3 cellular contexts compared by ENCODE assay signal in the genomic region with DNA sequence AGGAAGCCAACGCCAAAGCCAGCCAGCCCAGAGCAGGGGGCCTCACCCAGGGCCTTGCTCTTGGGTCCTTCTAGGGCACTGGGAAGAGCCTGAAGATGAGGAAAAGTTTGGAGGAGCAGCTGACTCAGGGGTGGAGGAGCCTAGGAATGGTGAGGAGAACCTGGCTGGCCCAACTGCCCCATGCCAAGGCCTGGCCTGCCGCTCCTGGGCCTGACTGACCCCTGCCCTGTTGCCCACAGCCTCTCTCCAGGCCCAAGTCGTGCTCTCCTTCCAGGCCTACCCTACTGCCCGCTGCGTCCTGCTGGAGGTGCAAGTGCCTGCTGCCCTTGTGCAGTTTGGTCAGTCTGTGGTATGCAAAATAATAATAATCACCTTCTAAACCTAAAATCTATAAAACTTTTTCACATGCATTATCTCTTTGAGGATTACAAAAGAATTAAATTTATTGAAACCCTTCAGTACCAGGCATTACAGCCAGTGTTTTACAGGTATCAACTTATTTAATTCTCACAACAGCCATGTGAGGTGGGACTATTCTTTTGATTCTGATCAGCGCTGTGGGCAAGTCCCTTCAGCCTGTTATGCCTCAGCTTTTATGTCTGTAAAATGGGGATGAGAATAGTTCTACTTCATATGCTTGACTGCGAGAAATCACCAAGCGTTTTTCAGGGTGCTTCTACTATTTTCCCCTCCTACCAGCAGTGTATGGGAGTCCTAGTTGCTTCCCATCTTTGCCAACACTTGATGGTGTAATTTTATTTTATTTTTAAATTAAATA.
TF ChIP-seq lines count a peak whose summit lies in the region.

No MANE protein-coding gene starts in this region.

TF ChIP-seq in GM23338, 12 proteins besides CTCF, POLR2A, EP300 and RAD21:
- TF ChIP-seq EZH2 (IDR thresholded peaks at IDR 0.05; ENCODE audit: low read depth, unreplicated experiment) (no peak), NANOG (IDR thresholded peaks at IDR 0.05; ENCODE audit: borderline replicate concordance) (no peak), ZNF331 (CRISPR knock-in tag; IDR thresholded peaks at IDR 0.05; ENCODE audit: low read depth) (no peak), POLR2AphosphoS5 (IDR thresholded peaks at IDR 0.05; ENCODE audit: low read depth) (no peak), EZH2phosphoT487 (IDR thresholded peaks at IDR 0.05; ENCODE audit: unreplicated experiment) (no peak), STAT1 (IDR thresholded peaks at IDR 0.05; ENCODE audit: unreplicated experiment) (no peak), JUNB (IDR thresholded peaks at IDR 0.05; ENCODE audit: unreplicated experiment) (no peak)
TF ChIP-seq in GM23338: peak in this region for 0.

TF ChIP-seq in K562, 482 proteins besides CTCF, POLR2A, EP300 and RAD21 (continues in another document):
- TF ChIP-seq, protein P1, sequence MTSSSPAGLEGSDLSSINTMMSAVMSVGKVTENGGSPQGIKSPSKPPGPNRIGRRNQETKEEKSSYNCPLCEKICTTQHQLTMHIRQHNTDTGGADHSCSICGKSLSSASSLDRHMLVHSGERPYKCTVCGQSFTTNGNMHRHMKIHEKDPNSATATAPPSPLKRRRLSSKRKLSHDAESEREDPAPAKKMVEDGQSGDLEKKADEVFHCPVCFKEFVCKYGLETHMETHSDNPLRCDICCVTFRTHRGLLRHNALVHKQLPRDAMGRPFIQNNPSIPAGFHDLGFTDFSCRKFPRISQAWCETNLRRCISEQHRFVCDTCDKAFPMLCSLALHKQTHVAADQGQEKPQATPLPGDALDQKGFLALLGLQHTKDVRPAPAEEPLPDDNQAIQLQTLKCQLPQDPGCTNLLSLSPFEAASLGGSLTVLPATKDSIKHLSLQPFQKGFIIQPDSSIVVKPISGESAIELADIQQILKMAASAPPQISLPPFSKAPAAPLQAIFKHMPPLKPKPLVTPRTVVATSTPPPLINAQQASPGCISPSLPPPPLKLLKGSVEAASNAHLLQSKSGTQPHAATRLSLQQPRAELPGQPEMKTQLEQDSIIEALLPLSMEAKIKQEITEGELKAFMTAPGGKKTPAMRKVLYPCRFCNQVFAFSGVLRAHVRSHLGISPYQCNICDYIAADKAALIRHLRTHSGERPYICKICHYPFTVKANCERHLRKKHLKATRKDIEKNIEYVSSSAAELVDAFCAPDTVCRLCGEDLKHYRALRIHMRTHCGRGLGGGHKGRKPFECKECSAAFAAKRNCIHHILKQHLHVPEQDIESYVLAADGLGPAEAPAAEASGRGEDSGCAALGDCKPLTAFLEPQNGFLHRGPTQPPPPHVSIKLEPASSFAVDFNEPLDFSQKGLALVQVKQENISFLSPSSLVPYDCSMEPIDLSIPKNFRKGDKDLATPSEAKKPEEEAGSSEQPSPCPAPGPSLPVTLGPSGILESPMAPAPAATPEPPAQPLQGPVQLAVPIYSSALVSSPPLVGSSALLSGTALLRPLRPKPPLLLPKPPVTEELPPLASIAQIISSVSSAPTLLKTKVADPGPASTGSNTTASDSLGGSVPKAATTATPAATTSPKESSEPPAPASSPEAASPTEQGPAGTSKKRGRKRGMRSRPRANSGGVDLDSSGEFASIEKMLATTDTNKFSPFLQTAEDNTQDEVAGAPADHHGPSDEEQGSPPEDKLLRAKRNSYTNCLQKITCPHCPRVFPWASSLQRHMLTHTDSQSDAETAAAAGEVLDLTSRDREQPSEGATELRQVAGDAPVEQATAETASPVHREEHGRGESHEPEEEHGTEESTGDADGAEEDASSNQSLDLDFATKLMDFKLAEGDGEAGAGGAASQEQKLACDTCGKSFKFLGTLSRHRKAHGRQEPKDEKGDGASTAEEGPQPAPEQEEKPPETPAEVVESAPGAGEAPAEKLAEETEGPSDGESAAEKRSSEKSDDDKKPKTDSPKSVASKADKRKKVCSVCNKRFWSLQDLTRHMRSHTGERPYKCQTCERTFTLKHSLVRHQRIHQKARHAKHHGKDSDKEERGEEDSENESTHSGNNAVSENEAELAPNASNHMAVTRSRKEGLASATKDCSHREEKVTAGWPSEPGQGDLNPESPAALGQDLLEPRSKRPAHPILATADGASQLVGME (CRISPR knock-in tag; IDR thresholded peaks at IDR 0.05), result no peak

TF ChIP-seq in liver, 16 proteins besides CTCF, POLR2A, EP300 and RAD21:
- TF ChIP-seq NR2F2 (IDR thresholded peaks at IDR 0.05) (no peak), HNF4G (IDR thresholded peaks at IDR 0.05) (no peak), RXRA (IDR thresholded peaks at IDR 0.05) (no peak), TAF1 (conservative IDR thresholded peaks at IDR 0.05) (no peak), SP1 (IDR thresholded peaks at IDR 0.05) (no peak), HNF4A (conservative IDR thresholded peaks at IDR 0.05) (no peak), GABPA (IDR thresholded peaks at IDR 0.05 in 1 of 2, conservative IDR thresholded peaks at IDR 0.05 in 1 of 2) (no peak), EGR1 (IDR thresholded peaks at IDR 0.05; ENCODE audit: low read depth in 2 of 2) (no peak), FOXA2 (IDR thresholded peaks at IDR 0.05) (no peak), FOXA1 (IDR thresholded peaks at IDR 0.05) (no peak), JUND (IDR thresholded peaks at IDR 0.05) (no peak), YY1 (IDR thresholded peaks at IDR 0.05) (no peak)
- TF ChIP-seq, protein P2, sequence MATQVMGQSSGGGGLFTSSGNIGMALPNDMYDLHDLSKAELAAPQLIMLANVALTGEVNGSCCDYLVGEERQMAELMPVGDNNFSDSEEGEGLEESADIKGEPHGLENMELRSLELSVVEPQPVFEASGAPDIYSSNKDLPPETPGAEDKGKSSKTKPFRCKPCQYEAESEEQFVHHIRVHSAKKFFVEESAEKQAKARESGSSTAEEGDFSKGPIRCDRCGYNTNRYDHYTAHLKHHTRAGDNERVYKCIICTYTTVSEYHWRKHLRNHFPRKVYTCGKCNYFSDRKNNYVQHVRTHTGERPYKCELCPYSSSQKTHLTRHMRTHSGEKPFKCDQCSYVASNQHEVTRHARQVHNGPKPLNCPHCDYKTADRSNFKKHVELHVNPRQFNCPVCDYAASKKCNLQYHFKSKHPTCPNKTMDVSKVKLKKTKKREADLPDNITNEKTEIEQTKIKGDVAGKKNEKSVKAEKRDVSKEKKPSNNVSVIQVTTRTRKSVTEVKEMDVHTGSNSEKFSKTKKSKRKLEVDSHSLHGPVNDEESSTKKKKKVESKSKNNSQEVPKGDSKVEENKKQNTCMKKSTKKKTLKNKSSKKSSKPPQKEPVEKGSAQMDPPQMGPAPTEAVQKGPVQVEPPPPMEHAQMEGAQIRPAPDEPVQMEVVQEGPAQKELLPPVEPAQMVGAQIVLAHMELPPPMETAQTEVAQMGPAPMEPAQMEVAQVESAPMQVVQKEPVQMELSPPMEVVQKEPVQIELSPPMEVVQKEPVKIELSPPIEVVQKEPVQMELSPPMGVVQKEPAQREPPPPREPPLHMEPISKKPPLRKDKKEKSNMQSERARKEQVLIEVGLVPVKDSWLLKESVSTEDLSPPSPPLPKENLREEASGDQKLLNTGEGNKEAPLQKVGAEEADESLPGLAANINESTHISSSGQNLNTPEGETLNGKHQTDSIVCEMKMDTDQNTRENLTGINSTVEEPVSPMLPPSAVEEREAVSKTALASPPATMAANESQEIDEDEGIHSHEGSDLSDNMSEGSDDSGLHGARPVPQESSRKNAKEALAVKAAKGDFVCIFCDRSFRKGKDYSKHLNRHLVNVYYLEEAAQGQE (IDR thresholded peaks at IDR 0.05), result no peak
- TF ChIP-seq, protein P3, sequence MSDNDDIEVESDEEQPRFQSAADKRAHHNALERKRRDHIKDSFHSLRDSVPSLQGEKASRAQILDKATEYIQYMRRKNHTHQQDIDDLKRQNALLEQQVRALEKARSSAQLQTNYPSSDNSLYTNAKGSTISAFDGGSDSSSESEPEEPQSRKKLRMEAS (IDR thresholded peaks at IDR 0.05), result no peak
- TF ChIP-seq, protein P4, sequence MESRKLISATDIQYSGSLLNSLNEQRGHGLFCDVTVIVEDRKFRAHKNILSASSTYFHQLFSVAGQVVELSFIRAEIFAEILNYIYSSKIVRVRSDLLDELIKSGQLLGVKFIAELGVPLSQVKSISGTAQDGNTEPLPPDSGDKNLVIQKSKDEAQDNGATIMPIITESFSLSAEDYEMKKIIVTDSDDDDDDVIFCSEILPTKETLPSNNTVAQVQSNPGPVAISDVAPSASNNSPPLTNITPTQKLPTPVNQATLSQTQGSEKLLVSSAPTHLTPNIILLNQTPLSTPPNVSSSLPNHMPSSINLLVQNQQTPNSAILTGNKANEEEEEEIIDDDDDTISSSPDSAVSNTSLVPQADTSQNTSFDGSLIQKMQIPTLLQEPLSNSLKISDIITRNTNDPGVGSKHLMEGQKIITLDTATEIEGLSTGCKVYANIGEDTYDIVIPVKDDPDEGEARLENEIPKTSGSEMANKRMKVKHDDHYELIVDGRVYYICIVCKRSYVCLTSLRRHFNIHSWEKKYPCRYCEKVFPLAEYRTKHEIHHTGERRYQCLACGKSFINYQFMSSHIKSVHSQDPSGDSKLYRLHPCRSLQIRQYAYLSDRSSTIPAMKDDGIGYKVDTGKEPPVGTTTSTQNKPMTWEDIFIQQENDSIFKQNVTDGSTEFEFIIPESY (IDR thresholded peaks at IDR 0.05), result no peak
- TF ChIP-seq, protein P5, sequence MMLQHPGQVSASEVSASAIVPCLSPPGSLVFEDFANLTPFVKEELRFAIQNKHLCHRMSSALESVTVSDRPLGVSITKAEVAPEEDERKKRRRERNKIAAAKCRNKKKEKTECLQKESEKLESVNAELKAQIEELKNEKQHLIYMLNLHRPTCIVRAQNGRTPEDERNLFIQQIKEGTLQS (IDR thresholded peaks at IDR 0.05), result no peak
